ENCODE assay signal across 22 cellular contexts in the genomic region with DNA sequence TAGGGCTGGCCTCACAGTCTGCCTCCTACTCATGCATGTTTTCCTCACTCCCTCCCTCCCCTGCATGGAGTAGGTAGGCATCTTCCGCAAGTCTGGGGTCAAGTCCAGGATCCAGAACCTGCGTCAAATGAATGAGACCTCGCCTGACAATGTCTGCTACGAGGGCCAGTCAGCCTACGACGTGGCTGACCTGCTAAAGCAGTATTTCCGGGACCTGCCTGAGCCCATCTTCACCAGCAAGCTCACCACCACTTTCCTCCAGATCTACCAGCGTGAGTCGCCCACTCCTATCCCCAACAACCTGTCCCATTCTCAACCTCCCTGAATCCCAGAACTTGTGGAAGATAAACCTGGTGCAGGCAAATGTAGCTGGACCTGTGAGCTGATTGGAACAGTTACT.
"Had no signal": no experiment of that assay in that cellular context is flagged by ENCODE, and none has a peak within 500 bp of the region (broad histone marks: within the 10 kb centered on the region; RNA-seq: fewer than 3 reads in every experiment).

No MANE protein-coding gene starts in this region.

- ATAC-seq: gastrocnemius medialis, left cardiac atrium, left lung, lower lobe of right lung had no signal

- FAIRE-seq: colon, endothelial cell of umbilical vein, islet of Langerhans, keratinocyte had no signal

- H3K27me3 ChIP-seq: esophagus squamous epithelium, gastrocnemius medialis, heart right ventricle, left lung had no signal

- H3K27ac ChIP-seq: coronary artery, dorsolateral prefrontal cortex, esophagus squamous epithelium, gastrocnemius medialis, heart right ventricle, left lung, lower lobe of right lung had no signal

- H3K9me3 ChIP-seq: esophagus squamous epithelium, gastrocnemius medialis, heart right ventricle, left lung, lower lobe of right lung had no signal

- DNase-seq: dermis blood vessel endothelial cell; effector CD4-positive, alpha-beta T cell; effector memory CD4-positive, alpha-beta T cell; esophagus squamous epithelium; foreskin fibroblast; foreskin melanocyte; gastrocnemius medialis; glutamatergic neuron; heart right ventricle; hippocampal formation; left cardiac atrium; left ventricle myocardium superior; lower lobe of right lung; mesenchymal stem cell; midbrain had no signal

- H3K4me3 ChIP-seq: coronary artery, dorsolateral prefrontal cortex, esophagus squamous epithelium, gastrocnemius medialis, heart right ventricle, left lung, lower lobe of right lung had no signal

- H3K4me1 ChIP-seq: esophagus squamous epithelium, gastrocnemius medialis, left lung, lower lobe of right lung had no signal
